In genomic region chr3:4841783-4842440, GRCh38 we compare ENCODE assay signal across 17 cellular contexts.
DNase-seq lines count a peak whose midpoint lies in the region; ATAC-seq, FAIRE-seq and TF ChIP-seq lines count a peak whose summit lies in the region.
"Had no signal": no experiment of that assay in that cellular context is flagged by ENCODE, and none has a peak within 500 bp of the region (broad histone marks: within the 10 kb centered on the region; RNA-seq: fewer than 3 reads in every experiment).

No MANE protein-coding gene starts in this region.

- POLR2A ChIA-PET in CD8-positive, alpha-beta memory T cell (lab: Charles Lee) = interaction anchor here (0.7 kb wide), 1 partner anchor 20 kb away, joined by 3 read pairs; no protein-coding TSS in a partner anchor
- POLR2A ChIA-PET in GM12878 (lab: Charles Lee) = interaction anchor here (0.8 to 1.8 kb wide), 2 partner anchors 8 kb away, joined by 3 to 4 read pairs; no protein-coding TSS in a partner anchor
- POLR2A ChIA-PET in naive thymus-derived CD4-positive, alpha-beta T cell (lab: Charles Lee) = interaction anchor here (1.2 to 2.5 kb wide), 3 partner anchors 10 to 20 kb away, joined by 6 to 7 read pairs (median 6); no protein-coding TSS in a partner anchor

- DNase-seq in CD8-positive, alpha-beta memory T cell = no peak
- DNase-seq in SJSA1 (ENCODE audit: low read depth in 1 of 2, low spot score in 2 of 2) (peak in 1 of 2 experiments; percentile 85), GM12878 (ENCODE audit: low read depth, low spot score) (no peak), colonic mucosa (no peak)
- DNase-seq in naive thymus-derived CD4-positive, alpha-beta T cell = no peak
- DNase-seq: left lung; MV-4-11; NK-92 treated with Interleukin-12 subunit alpha and Interleukin-12 subunit beta, amount 100 ng/mL, for 24 hours; right lobe of liver; SHP77 treated with DMSO at 0.1 percent for 48 hours; stimulated activated CD4-positive, alpha-beta T cell treated with anti-CD3 and anti-CD28 coated beads, Interleukin-4, amount 100 ng/mL, for 4 hours had no signal

- CTCF ChIA-PET in CD8-positive, alpha-beta memory T cell (lab: Charles Lee) = interaction anchor here (0.8 to 1.6 kb wide), 4 partner anchors 8 to 181 kb away, joined by 3 to 4 read pairs (median 3); no protein-coding TSS in a partner anchor
- CTCF ChIA-PET in GM12878 (lab: Yijun Ruan, JAX) = interaction anchor here (0.6 to 1.3 kb wide), 9 partner anchors 10 to 138 kb away, joined by 3 to 7 read pairs (median 3); no protein-coding TSS in a partner anchor
- CTCF ChIA-PET in naive thymus-derived CD4-positive, alpha-beta T cell (lab: Charles Lee) = interaction anchor here (1.0 kb wide), 1 partner anchor 186 kb away, joined by 3 read pairs; no protein-coding TSS in a partner anchor

- no peaks in the 10 kb centered on the region for H3K27me3 ChIP-seq in CD8-positive, alpha-beta memory T cell (ENCODE audit: insufficient read depth, low read length, poor library complexity, severe bottlenecking)
- H3K27me3 ChIP-seq in SJSA1 (replicated peaks) (no peaks in the 10 kb centered on the region), GM12878 (replicated peaks in 1 of 2; ENCODE audit: control insufficient read depth in 2 of 2, insufficient read depth in 2 of 2, low read length in 1 of 2) (no peaks in the 10 kb centered on the region), colonic mucosa (no peaks in the 10 kb centered on the region)
- H3K27me3 ChIP-seq in naive thymus-derived CD4-positive, alpha-beta T cell (ENCODE audit: control insufficient read depth in 2 of 2, insufficient read depth in 2 of 2, low read length in 2 of 2) = no peaks in the 10 kb centered on the region
- H3K27me3 ChIP-seq: left lung, right lobe of liver had no signal

- H3K4me1 Mint-ChIP-seq in CD8-positive, alpha-beta memory T cell = peaks cover 49 to 69% (median 68%) of the 10 kb centered on the region in 3 donors
- peaks cover 31 to 91% (median 78%) of the 10 kb centered on the region in 7 donors for H3K4me1 Mint-ChIP-seq in naive thymus-derived CD4-positive, alpha-beta T cell

- in situ Hi-C loops in GM12878 (cut with MboI) = no loop called here

- TF ChIP-seq RAD21 in GM12878 (IDR thresholded peaks at IDR 0.05; ENCODE audit: insufficient read depth, low read depth, low read length) = no peak

- H3K36me3 Mint-ChIP-seq in CD8-positive, alpha-beta memory T cell = peaks cover 9 to 18% (median 14%) of the 10 kb centered on the region in 3 donors
- H3K36me3 Mint-ChIP-seq in naive thymus-derived CD4-positive, alpha-beta T cell = peaks cover 0 to 48% (median 30%) of the 10 kb centered on the region in 5 donors

- no peaks in the 10 kb centered on the region for H4K20me1 ChIP-seq in GM12878 (ENCODE audit: control insufficient read depth, insufficient read depth)
- H4K20me1 ChIP-seq: BLaER1 treated with 17β-estradiol and CSF1 and Interleukin-3, amounts not matched to agents 10 nM and 100 nM had no signal

- H3K9ac ChIP-seq in GM12878 (ENCODE audit: control insufficient read depth, insufficient read depth, low read length) (no peak overlapping the region), colonic mucosa (ENCODE audit: low read depth in 2 of 2, low read length in 2 of 2) (no peak overlapping the region)
- H3K9ac ChIP-seq: BLaER1 treated with 17β-estradiol and CSF1 and Interleukin-3, amounts not matched to agents 10 nM and 100 nM had no signal

- no peaks in the 10 kb centered on the region for H3K9me3 Mint-ChIP-seq in CD8-positive, alpha-beta memory T cell
- H3K9me3 Mint-ChIP-seq in naive thymus-derived CD4-positive, alpha-beta T cell = peaks cover 0 to 8% (median 0%) of the 10 kb centered on the region in 11 donors
- H3K9me3 Mint-ChIP-seq: stimulated activated memory B cell treated with anti-CD40 and anti-IgM and Interleukin-4, amounts not matched to agents 10 μg/mL and 1 μg/mL and 100 μg/mL, for 72 hours had no signal

- H3K4me1 ChIP-seq in CD8-positive, alpha-beta memory T cell (ENCODE audit: insufficient read depth, low read length) = peaks cover 70% of the 10 kb centered on the region
- H3K4me1 ChIP-seq in SJSA1 (replicated peaks) (peaks cover 23% of the 10 kb centered on the region), GM12878 (ENCODE audit: control insufficient read depth, insufficient read depth, low read length) (peaks cover 41% of the 10 kb centered on the region), colonic mucosa (no peaks in the 10 kb centered on the region)
- H3K4me1 ChIP-seq in naive thymus-derived CD4-positive, alpha-beta T cell (ENCODE audit: control insufficient read depth in 2 of 2, insufficient read depth in 2 of 2, low read length in 2 of 2) = peaks cover 18 to 55% of the 10 kb centered on the region in 2 donors
- H3K4me1 ChIP-seq: right lobe of liver had no signal

- BruUV-seq in GM12878 (replicated peaks; lab: Mats Ljungman, UMichigan) = no TSS peak

- no peak for TF ChIP-seq CTCF in GM12878 (IDR thresholded peaks at IDR 0.05 in 2 of 3, conservative IDR thresholded peaks at IDR 0.05 in 1 of 3; ENCODE audit: control insufficient read depth in 2 of 3, extremely low read depth in 1 of 3, insufficient read depth in 1 of 3, low read depth in 3 of 3, low read length in 3 of 3)
- TF ChIP-seq CTCF in colonic mucosa (IDR thresholded peaks at IDR 0.05) = no peak

- no peak overlapping the region for H3K4me2 ChIP-seq in GM12878 (ENCODE audit: control insufficient read depth, insufficient read depth)
- H3K4me2 ChIP-seq: BLaER1 treated with 17β-estradiol and CSF1 and Interleukin-3, amounts not matched to agents 10 nM and 100 nM had no signal

- no peak for TF ChIP-seq EP300 in GM12878 (IDR thresholded peaks at IDR 0.05; ENCODE audit: borderline replicate concordance in 1 of 2, control insufficient read depth in 1 of 2, low read depth in 2 of 2, low read length in 2 of 2)

- ATAC-seq in GM12878 (no peak), GM21360 (IDR thresholded peaks at IDR 0.05; ENCODE audit: unreplicated experiment) (no peak), HG02885 (IDR thresholded peaks at IDR 0.05; ENCODE audit: poor library complexity, unreplicated experiment) (no peak), GM19328 (IDR thresholded peaks at IDR 0.05; ENCODE audit: unreplicated experiment) (no peak)
- no peak for ATAC-seq in naive thymus-derived CD4-positive, alpha-beta T cell
- ATAC-seq: left lung; right lobe of liver; stimulated activated memory B cell treated with anti-CD40 and anti-IgM and Interleukin-4, amounts not matched to agents 10 μg/mL and 1 μg/mL and 100 μg/mL, for 72 hours had no signal

- H2AFZ ChIP-seq in GM12878 (ENCODE audit: control insufficient read depth, low read depth, low read length) = no peak overlapping the region

- H3K36me3 ChIP-seq in CD8-positive, alpha-beta memory T cell (ENCODE audit: insufficient read depth, low read length) = no peaks in the 10 kb centered on the region
- H3K36me3 ChIP-seq in SJSA1 (no peaks in the 10 kb centered on the region), GM12878 (ENCODE audit: control insufficient read depth in 2 of 2, insufficient read depth in 2 of 2, low read length in 1 of 2) (no peaks in the 10 kb centered on the region; a peak in 2 of 4 replicates), colonic mucosa (no peaks in the 10 kb centered on the region)
- H3K36me3 ChIP-seq in naive thymus-derived CD4-positive, alpha-beta T cell (ENCODE audit: control insufficient read depth in 2 of 3, insufficient read depth in 3 of 3, low read length in 3 of 3) = peaks cover 0 to 4% (median 0%) of the 10 kb centered on the region in 3 experiments
- H3K36me3 ChIP-seq: right lobe of liver had no signal

- no peak for FAIRE-seq in GM12878 (lab: Jason Lieb, UNC)
- FAIRE-seq: GM12891 had no signal

- H3K79me2 ChIP-seq in GM12878 (ENCODE audit: control insufficient read depth, insufficient read depth, low read length) = no peaks in the 10 kb centered on the region

- RAD21 ChIA-PET in GM12878 (lab: Charles Lee; ENCODE audit: unreplicated experiment) = interaction anchor here (0.9 to 3.6 kb wide), 6 partner anchors 10 to 137 kb away, joined by 3 to 9 read pairs (median 4); no protein-coding TSS in a partner anchor

- intact Hi-C loops in GM12878 (cut with micrococcal nuclease; ENCODE audit: unreplicated experiment) = no loop called here
- intact Hi-C loops in naive thymus-derived CD4-positive, alpha-beta T cell (cut with micrococcal nuclease) = loop anchor here (1.0 to 10.0 kb wide), 2 partner anchors 8 to 347 kb away; partner anchors contain the start of gene ITPR1 (in 1 of the 2)
- intact Hi-C loops in colonic mucosa (cut with DNase I) = no loop called here

- H3K27ac ChIP-seq in CD8-positive, alpha-beta memory T cell (ENCODE audit: low read depth, low read length) = no peak overlapping the region
- H3K27ac ChIP-seq in SJSA1 (peak overlapping the region; percentile 91), GM12878 (ENCODE audit: control insufficient read depth, insufficient read depth) (no peak overlapping the region), colonic mucosa (no peak overlapping the region)
- no peak overlapping the region for H3K27ac ChIP-seq in naive thymus-derived CD4-positive, alpha-beta T cell (ENCODE audit: low read depth, low read length)
- H3K27ac ChIP-seq: BLaER1 treated with 17β-estradiol and CSF1 and Interleukin-3, amounts not matched to agents 10 nM and 100 nM; left lung; right lobe of liver had no signal

- SMC1A ChIA-PET in GM12878 (lab: Charles Lee; ENCODE audit: uncharacterized antibody, unreplicated experiment) = interaction anchor here (0.9 to 11.7 kb wide), 14 partner anchors 8 to 136 kb away, joined by 3 to 185 read pairs (median 6); partner anchors contain the start of gene BHLHE40

- TF ChIP-seq POLR2A in GM12878 (IDR thresholded peaks at IDR 0.05; ENCODE audit: low read depth, low read length) = no peak

- 88% methylated on average over 3 of the region's 3 CpGs for WGBS in GM12878 (ENCODE audit: insufficient coverage, insufficient replicate concordance, low lambda C conversion rate, missing lambda C conversion rate)

- H3K27ac Mint-ChIP-seq in CD8-positive, alpha-beta memory T cell = peak overlapping the region; percentile 20 to 72 (median 62)
- H3K27ac Mint-ChIP-seq in naive thymus-derived CD4-positive, alpha-beta T cell = peak overlapping the region; percentile 27 to 92 (median 69)
- H3K27ac Mint-ChIP-seq: stimulated activated memory B cell treated with anti-CD40 and anti-IgM and Interleukin-4, amounts not matched to agents 10 μg/mL and 1 μg/mL and 100 μg/mL, for 72 hours had no signal

- H3K27me3 Mint-ChIP-seq in CD8-positive, alpha-beta memory T cell = no peaks in the 10 kb centered on the region
- no peaks in the 10 kb centered on the region for H3K27me3 Mint-ChIP-seq in naive thymus-derived CD4-positive, alpha-beta T cell
- H3K27me3 Mint-ChIP-seq: stimulated activated memory B cell treated with anti-CD40 and anti-IgM and Interleukin-4, amounts not matched to agents 10 μg/mL and 1 μg/mL and 100 μg/mL, for 72 hours had no signal

- no peaks in the 10 kb centered on the region for H3K9me3 ChIP-seq in CD8-positive, alpha-beta memory T cell (ENCODE audit: low read length)
- no peaks in the 10 kb centered on the region for H3K9me3 ChIP-seq in SJSA1 (replicated peaks)
- no peaks in the 10 kb centered on the region; the same call in 2 of the 3 replicates for H3K9me3 ChIP-seq in GM12878 (replicated peaks; ENCODE audit: control insufficient read depth, insufficient read depth, low read length)
- H3K9me3 ChIP-seq in naive thymus-derived CD4-positive, alpha-beta T cell (ENCODE audit: control insufficient read depth in 2 of 3, low read length in 3 of 3) = no peaks in the 10 kb centered on the region
- no peaks in the 10 kb centered on the region for H3K9me3 ChIP-seq in colonic mucosa
- H3K9me3 ChIP-seq: BLaER1 treated with 17β-estradiol and CSF1 and Interleukin-3, amounts not matched to agents 10 nM and 100 nM; left lung; right lobe of liver had no signal

- H3K4me3 Mint-ChIP-seq in CD8-positive, alpha-beta memory T cell = peak overlapping the region in 2 of 7 donors; percentile 12 to 32
- H3K4me3 Mint-ChIP-seq in naive thymus-derived CD4-positive, alpha-beta T cell = peak overlapping the region in 8 of 10 donors; percentile 3 to 75 (median 32)
- H3K4me3 Mint-ChIP-seq: stimulated activated memory B cell treated with anti-CD40 and anti-IgM and Interleukin-4, amounts not matched to agents 10 μg/mL and 1 μg/mL and 100 μg/mL, for 72 hours had no signal

- no peak overlapping the region for H3K4me3 ChIP-seq in CD8-positive, alpha-beta memory T cell (ENCODE audit: low read length)
- H3K4me3 ChIP-seq in SJSA1 (no peak overlapping the region), GM12878 (no peak overlapping the region), colonic mucosa (no peak overlapping the region)
- H3K4me3 ChIP-seq in naive thymus-derived CD4-positive, alpha-beta T cell (ENCODE audit: low read length) = no peak overlapping the region
- H3K4me3 ChIP-seq: BLaER1 treated with 17β-estradiol and CSF1 and Interleukin-3, amounts not matched to agents 10 nM and 100 nM; left lung; right lobe of liver had no signal

Comparison
In these comparisons a context has a peak if more than half of its experiments do, and no peak if none do; other contexts are left out.
1. intact Hi-C loops: an anchor here in naive thymus-derived CD4-positive, alpha-beta T cell (1.0 to 10.0 kb wide); none called in GM12878 and colonic mucosa.